Comparison of ENCODE assay signal across 8 cellular contexts in the genomic region with DNA sequence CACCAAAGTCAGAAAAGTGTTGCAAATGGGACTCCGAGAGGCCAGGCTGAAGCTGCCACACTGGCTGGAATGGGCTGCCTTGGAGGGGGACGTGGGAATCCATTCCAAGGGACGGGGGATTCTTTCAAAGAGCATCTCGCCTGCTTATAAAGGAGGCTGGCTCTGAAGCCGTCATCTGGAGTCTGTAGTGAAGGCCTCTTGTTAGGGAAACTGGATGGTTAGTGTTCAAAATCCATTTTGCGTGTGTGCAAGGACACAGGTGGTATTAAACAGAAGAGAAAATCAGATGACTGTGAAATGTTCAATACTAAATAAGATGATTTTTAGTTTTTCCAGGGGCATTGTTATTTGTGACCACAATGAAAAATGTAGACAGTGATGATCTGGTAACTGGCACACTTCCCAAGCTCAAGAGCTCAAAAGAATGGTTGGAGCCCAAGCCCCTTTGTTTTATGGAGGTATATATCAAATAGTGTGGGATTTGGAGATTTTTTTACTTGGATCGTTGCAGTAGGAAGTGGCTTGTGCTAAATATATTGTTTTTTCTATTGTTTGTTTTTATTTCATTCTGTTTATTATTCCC. TPM values are rescaled to one million over a fixed set of nuclear protein-coding genes. Genes with fewer than 3 reads are reported as not detected.
DNase-seq lines count a peak whose midpoint lies in the region; ATAC-seq and TF ChIP-seq lines count a peak whose summit lies in the region.

No MANE protein-coding gene starts in this region.

- H3K27ac Mint-ChIP-seq in stimulated activated naive CD8-positive, alpha-beta T cell treated with anti-CD3 and anti-CD28 coated beads, Interleukin-15, Interleukin-2, amounts not matched to agents 100 ng/mL and 50 ng/mL, for 24 hours = peak overlapping the region; percentile 83
- peak overlapping the region; percentile 57 to 77 for H3K27ac Mint-ChIP-seq in T-cell

- ATAC-seq in stimulated activated naive CD8-positive, alpha-beta T cell treated with anti-CD3 and anti-CD28 coated beads, Interleukin-15, Interleukin-2, amounts not matched to agents 100 U/mL and 50 U/mL, for 24 hours = no peak
- ATAC-seq in HG03196 (IDR thresholded peaks at IDR 0.05; ENCODE audit: unreplicated experiment) (peak; percentile 10), T-cell (replicated peaks in 1 of 4) (peak in 1 of 4 experiments; percentile 3)

- no peaks in the 10 kb centered on the region for H3K9me3 Mint-ChIP-seq in stimulated activated naive CD8-positive, alpha-beta T cell treated with anti-CD3 and anti-CD28 coated beads, Interleukin-15, Interleukin-2, amounts not matched to agents 100 ng/mL and 50 ng/mL, for 24 hours
- no peaks in the 10 kb centered on the region for H3K9me3 Mint-ChIP-seq in T-cell

- peak overlapping the region; percentile 80 for H3K4me3 Mint-ChIP-seq in stimulated activated naive CD8-positive, alpha-beta T cell treated with anti-CD3 and anti-CD28 coated beads, Interleukin-15, Interleukin-2, amounts not matched to agents 100 ng/mL and 50 ng/mL, for 24 hours
- peak overlapping the region; percentile 75 to 87 (median 81) for H3K4me3 Mint-ChIP-seq in T-cell

- no peak for DNase-seq in stimulated activated naive CD8-positive, alpha-beta T cell treated with anti-CD3 and anti-CD28 coated beads, Interleukin-15, Interleukin-2, amounts not matched to agents 100 U/mL and 50 U/mL, for 24 hours
- DNase-seq in T-cell = no peak
- DNase-seq in foreskin fibroblast = no peak
- DNase-seq in retinal pigment epithelial cell (ENCODE audit: low read depth) = no peak
- no peak for DNase-seq in UCSD-AML1 (lab: John Stamatoyannopoulos, UW; ENCODE audit: unreplicated experiment)
- DNase-seq in germinal center (ENCODE audit: low spot score) = no peak

- CTCF ChIA-PET in T-cell (lab: Charles Lee) = no interaction called here

- H3K4me1 Mint-ChIP-seq in stimulated activated naive CD8-positive, alpha-beta T cell treated with anti-CD3 and anti-CD28 coated beads, Interleukin-15, Interleukin-2, amounts not matched to agents 100 ng/mL and 50 ng/mL, for 24 hours (ENCODE audit: low read depth) = peaks cover 15% of the 10 kb centered on the region
- H3K4me1 Mint-ChIP-seq in T-cell = peaks cover 13 to 15% (median 14%) of the 10 kb centered on the region in 3 donors

- H3K4me3 ChIP-seq in foreskin fibroblast (ENCODE audit: low read depth in 1 of 2, low read length in 2 of 2) (peak overlapping the region; percentile 69 to 85), retinal pigment epithelial cell (ENCODE audit: low read length) (peak overlapping the region; percentile 74)

- TF ChIP-seq CTCF in foreskin fibroblast (IDR thresholded peaks at IDR 0.05; ENCODE audit: low read depth, low read length) (no peak), retinal pigment epithelial cell (conservative IDR thresholded peaks at IDR 0.05; ENCODE audit: low read depth, low read length) (no peak)

- POLR2A ChIA-PET in T-cell (lab: Charles Lee) = interaction anchor here in 1 of 2 donors (0.7 kb wide), 1 partner anchor 888 kb away, joined by 4 read pairs; no protein-coding TSS in a partner anchor

- no peaks in the 10 kb centered on the region for H3K27me3 Mint-ChIP-seq in stimulated activated naive CD8-positive, alpha-beta T cell treated with anti-CD3 and anti-CD28 coated beads, Interleukin-15, Interleukin-2, amounts not matched to agents 100 ng/mL and 50 ng/mL, for 24 hours
- H3K27me3 Mint-ChIP-seq in T-cell = no peaks in the 10 kb centered on the region

- H3K36me3 Mint-ChIP-seq in stimulated activated naive CD8-positive, alpha-beta T cell treated with anti-CD3 and anti-CD28 coated beads, Interleukin-15, Interleukin-2, amounts not matched to agents 100 ng/mL and 50 ng/mL, for 24 hours (ENCODE audit: low read depth) = no peaks in the 10 kb centered on the region
- H3K36me3 Mint-ChIP-seq in T-cell = peaks cover 3% of the 10 kb centered on the region

RNA-seq across cellular contexts. Expression of a gene that starts 0.8 kb away (rescaled TPM):
- total RNA-seq in T-cell = 10 to 100 TPM; 16.4 to 24.7 (median 18.5) TPM

RNA-seq across cellular contexts. Expression of a gene that starts 1.0 kb away (rescaled TPM):
- total RNA-seq in T-cell = under 1 TPM in 2 of 5 donors, not detected in 3; 0.28 to 0.49 TPM

RNA-seq across cellular contexts. Expression of a gene that starts 39.5 kb away (rescaled TPM):
- under 1 TPM; 0.47 to 0.68 (median 0.58) TPM for total RNA-seq in T-cell

RNA-seq across cellular contexts. Expression of a gene that starts 48.0 kb away (rescaled TPM):
- 10 to 100 TPM; 43.7 to 53.0 (median 47.0) TPM for total RNA-seq in T-cell

RNA-seq across cellular contexts. Expression of a gene that starts 50.8 kb away (rescaled TPM):
- total RNA-seq in T-cell = under 1 TPM in 4 of 5 donors, not detected in 1; 0.20 to 0.70 (median 0.40) TPM
